Comparison of ENCODE assay signal across 13 cellular contexts in the genomic region with DNA sequence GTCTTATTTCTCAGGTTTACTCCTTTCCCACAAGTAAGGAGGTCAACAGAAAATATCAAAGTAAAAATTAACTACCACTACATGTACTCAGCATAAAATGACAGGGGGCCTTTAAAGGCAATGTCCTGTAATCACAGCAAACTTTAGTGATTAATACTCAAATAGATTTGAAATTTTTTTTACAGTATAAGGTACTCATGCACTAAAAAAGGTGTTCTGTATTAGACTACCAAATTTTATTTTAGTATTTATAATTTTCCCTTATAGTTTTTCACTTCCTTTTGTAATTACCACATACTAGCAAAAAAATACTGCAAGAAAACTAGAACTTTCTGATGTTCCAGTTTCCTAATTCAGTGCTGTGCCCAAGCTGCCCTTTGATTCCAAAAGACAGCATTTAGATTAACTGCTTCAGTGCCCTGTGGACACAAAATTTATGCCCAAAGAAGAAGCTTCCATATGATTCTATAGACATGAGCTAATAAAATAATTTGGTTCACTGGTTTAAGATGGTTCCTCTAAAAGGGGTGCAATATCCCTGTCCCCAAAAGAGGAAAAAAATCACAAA.
DNase-seq lines count a peak whose midpoint lies in the region; ATAC-seq and TF ChIP-seq lines count a peak whose summit lies in the region.
"Had no signal": no experiment of that assay in that cellular context is flagged by ENCODE, and none has a peak within 500 bp of the region (broad histone marks: within the 10 kb centered on the region; RNA-seq: fewer than 3 reads in every experiment).

No MANE protein-coding gene starts in this region.

- no peak overlapping the region for H3K9ac ChIP-seq in SK-N-SH

- no peaks in the 10 kb centered on the region for H3K27me3 ChIP-seq in SK-N-SH (ENCODE audit: insufficient read depth)
- H3K27me3 ChIP-seq: body of pancreas had no signal

- no peak overlapping the region; a peak in 1 of 4 replicates for H3K27ac ChIP-seq in SK-N-SH (ENCODE audit: low read depth in 2 of 2, low read length in 1 of 2)

- ATAC-seq in activated CD8-positive, alpha-beta T cell treated with anti-CD3 and anti-CD28 coated beads, Interleukin-2, amount 10 ng/mL, durations not matched to agents 7 days and 5 days, result no peak
- no peak for ATAC-seq in stimulated activated naive CD8-positive, alpha-beta T cell treated with anti-CD3 and anti-CD28 coated beads, Interleukin-15, amount 100 ng/mL, for 72 hours
- ATAC-seq in GM21529 (IDR thresholded peaks at IDR 0.05; ENCODE audit: unreplicated experiment), result no peak
- ATAC-seq in HG02678 (IDR thresholded peaks at IDR 0.05; ENCODE audit: unreplicated experiment), result no peak

- H3K4me3 Mint-ChIP-seq in activated naive CD4-positive, alpha-beta T cell treated with anti-CD3 and anti-CD28 coated beads, Interleukin-2, amount 10 ng/mL, durations not matched to agents 7 days and 5 days, result peak overlapping the region; percentile 75
- peak overlapping the region; percentile 65 for H3K4me3 Mint-ChIP-seq in activated CD8-positive, alpha-beta T cell treated with anti-CD3 and anti-CD28 coated beads, Interleukin-2, amount 10 ng/mL, durations not matched to agents 7 days and 5 days
- peak overlapping the region; percentile 67 to 85 (median 70) for H3K4me3 Mint-ChIP-seq in immature natural killer cell
- H3K4me3 Mint-ChIP-seq in stimulated activated naive CD8-positive, alpha-beta T cell treated with anti-CD3 and anti-CD28 coated beads, Interleukin-15, amount 100 ng/mL, for 72 hours, result peak overlapping the region; percentile 72 to 80

- peaks cover 11 to 12% of the 10 kb centered on the region in 2 experiments; a peak in 3 of 4 replicates for H3K4me1 ChIP-seq in SK-N-SH (ENCODE audit: control insufficient read depth in 1 of 2, insufficient read depth in 2 of 2, low read depth in 1 of 2, low read length in 1 of 2)
- H3K4me1 ChIP-seq: body of pancreas had no signal

- no peaks in the 10 kb centered on the region for H3K27me3 Mint-ChIP-seq in activated naive CD4-positive, alpha-beta T cell treated with anti-CD3 and anti-CD28 coated beads, Interleukin-2, amount 10 ng/mL, durations not matched to agents 7 days and 5 days
- no peaks in the 10 kb centered on the region for H3K27me3 Mint-ChIP-seq in activated CD8-positive, alpha-beta T cell treated with anti-CD3 and anti-CD28 coated beads, Interleukin-2, amount 10 ng/mL, durations not matched to agents 7 days and 5 days (ENCODE audit: low read depth)
- H3K27me3 Mint-ChIP-seq in immature natural killer cell (ENCODE audit: low read depth in 3 of 3), result peaks cover 0 to 2% (median 0%) of the 10 kb centered on the region in 3 donors
- no peaks in the 10 kb centered on the region for H3K27me3 Mint-ChIP-seq in stimulated activated naive CD8-positive, alpha-beta T cell treated with anti-CD3 and anti-CD28 coated beads, Interleukin-15, amount 100 ng/mL, for 72 hours

- H3K36me3 Mint-ChIP-seq in activated naive CD4-positive, alpha-beta T cell treated with anti-CD3 and anti-CD28 coated beads, Interleukin-2, amount 10 ng/mL, durations not matched to agents 7 days and 5 days, result peaks cover 46% of the 10 kb centered on the region
- peaks cover 44% of the 10 kb centered on the region for H3K36me3 Mint-ChIP-seq in activated CD8-positive, alpha-beta T cell treated with anti-CD3 and anti-CD28 coated beads, Interleukin-2, amount 10 ng/mL, durations not matched to agents 7 days and 5 days (ENCODE audit: low read depth)
- H3K36me3 Mint-ChIP-seq in immature natural killer cell, result peaks cover 0 to 8% (median 7%) of the 10 kb centered on the region in 3 donors

- DNase-seq in activated naive CD4-positive, alpha-beta T cell treated with anti-CD3 and anti-CD28 coated beads, Interleukin-2, amount 10 ng/mL, durations not matched to agents 7 days and 5 days, result no peak
- no peak for DNase-seq in activated naive CD4-positive, alpha-beta T cell (lab: John Stamatoyannopoulos, UW)
- no peak for DNase-seq in activated CD8-positive, alpha-beta T cell treated with anti-CD3 and anti-CD28 coated beads, Interleukin-2, amount 10 ng/mL, durations not matched to agents 7 days and 5 days
- DNase-seq in immature natural killer cell, result no peak
- DNase-seq in stimulated activated naive CD8-positive, alpha-beta T cell treated with anti-CD3 and anti-CD28 coated beads, Interleukin-15, amount 100 ng/mL, for 72 hours, result no peak
- DNase-seq in SK-N-SH, result no peak
- DNase-seq: GDM1, NCI-H1048, NCI-H526 treated with DMSO at 0.1 percent for 48 hours, SIG-M5 had no signal

- peaks cover 0 to 3% of the 10 kb centered on the region in 2 experiments for H3K36me3 ChIP-seq in SK-N-SH (replicated peaks in 1 of 2; ENCODE audit: control insufficient read depth in 1 of 2, insufficient read depth in 2 of 2, low read length in 1 of 2)

- H3F3A ChIP-seq in SK-N-SH (replicated peaks; ENCODE audit: insufficient read depth), result no peaks in the 10 kb centered on the region

- peaks cover 12% of the 10 kb centered on the region for H3K9me3 Mint-ChIP-seq in activated naive CD4-positive, alpha-beta T cell treated with anti-CD3 and anti-CD28 coated beads, Interleukin-2, amount 10 ng/mL, durations not matched to agents 7 days and 5 days
- peaks cover 10% of the 10 kb centered on the region for H3K9me3 Mint-ChIP-seq in activated CD8-positive, alpha-beta T cell treated with anti-CD3 and anti-CD28 coated beads, Interleukin-2, amount 10 ng/mL, durations not matched to agents 7 days and 5 days (ENCODE audit: insufficient read depth)
- H3K9me3 Mint-ChIP-seq in immature natural killer cell, result no peaks in the 10 kb centered on the region
- no peaks in the 10 kb centered on the region for H3K9me3 Mint-ChIP-seq in stimulated activated naive CD8-positive, alpha-beta T cell treated with anti-CD3 and anti-CD28 coated beads, Interleukin-15, amount 100 ng/mL, for 72 hours

- H3K9me2 ChIP-seq in SK-N-SH, result no peaks in the 10 kb centered on the region

- peak overlapping the region; percentile 91 for H3K27ac Mint-ChIP-seq in activated naive CD4-positive, alpha-beta T cell treated with anti-CD3 and anti-CD28 coated beads, Interleukin-2, amount 10 ng/mL, durations not matched to agents 7 days and 5 days
- H3K27ac Mint-ChIP-seq in activated CD8-positive, alpha-beta T cell treated with anti-CD3 and anti-CD28 coated beads, Interleukin-2, amount 10 ng/mL, durations not matched to agents 7 days and 5 days, result peak overlapping the region; percentile 90
- peak overlapping the region; percentile 71 to 93 (median 86) for H3K27ac Mint-ChIP-seq in immature natural killer cell
- H3K27ac Mint-ChIP-seq in stimulated activated naive CD8-positive, alpha-beta T cell treated with anti-CD3 and anti-CD28 coated beads, Interleukin-15, amount 100 ng/mL, for 72 hours, result peak overlapping the region; percentile 71 to 91

- TF ChIP-seq CTCF in SK-N-SH (IDR thresholded peaks at IDR 0.05), result no peak

- no peak for TF ChIP-seq EP300 in SK-N-SH (IDR thresholded peaks at IDR 0.05; ENCODE audit: borderline replicate concordance in 1 of 2, low read depth in 1 of 2, low read length in 1 of 2)

- H2AFZ ChIP-seq in SK-N-SH (ENCODE audit: low read depth), result no peak overlapping the region

- no peak for TF ChIP-seq RAD21 in SK-N-SH (IDR thresholded peaks at IDR 0.05; ENCODE audit: low read length)

- peaks cover 33% of the 10 kb centered on the region for H3K79me2 ChIP-seq in SK-N-SH (ENCODE audit: insufficient read depth)

- no peak overlapping the region for H3K4me2 ChIP-seq in SK-N-SH

- H3K9me3 ChIP-seq in SK-N-SH, result no peaks in the 10 kb centered on the region
- H3K9me3 ChIP-seq: body of pancreas had no signal

- CTCF ChIA-PET in activated naive CD4-positive, alpha-beta T cell treated with anti-CD3 and anti-CD28 coated beads, Interleukin-2, amount 10 ng/mL, durations not matched to agents 7 days and 5 days (lab: Charles Lee), result interaction anchor here (2.6 kb wide), 1 partner anchor 224 kb away, joined by 20 read pairs; no protein-coding TSS in a partner anchor
- CTCF ChIA-PET in activated CD8-positive, alpha-beta T cell treated with anti-CD3 and anti-CD28 coated beads, Interleukin-2, amount 10 ng/mL, durations not matched to agents 7 days and 5 days (lab: Charles Lee), result interaction anchor here (1.6 to 2.5 kb wide), 3 partner anchors 27 to 224 kb away, joined by 5 to 29 read pairs (median 5); no protein-coding TSS in a partner anchor
- CTCF ChIA-PET in SK-N-SH (lab: Yijun Ruan, JAX), result no interaction called here

- H3K4me3 ChIP-seq in SK-N-SH (ENCODE audit: low read depth in 2 of 2, low read length in 1 of 2), result no peak overlapping the region
- H3K4me3 ChIP-seq: body of pancreas had no signal

- peaks cover 89% of the 10 kb centered on the region for H3K4me1 Mint-ChIP-seq in activated naive CD4-positive, alpha-beta T cell treated with anti-CD3 and anti-CD28 coated beads, Interleukin-2, amount 10 ng/mL, durations not matched to agents 7 days and 5 days
- peaks cover 83% of the 10 kb centered on the region for H3K4me1 Mint-ChIP-seq in activated CD8-positive, alpha-beta T cell treated with anti-CD3 and anti-CD28 coated beads, Interleukin-2, amount 10 ng/mL, durations not matched to agents 7 days and 5 days (ENCODE audit: low read depth)
- H3K4me1 Mint-ChIP-seq in immature natural killer cell, result peaks cover 84 to 93% of the 10 kb centered on the region in 2 donors
- H3K4me1 Mint-ChIP-seq in stimulated activated naive CD8-positive, alpha-beta T cell treated with anti-CD3 and anti-CD28 coated beads, Interleukin-15, amount 100 ng/mL, for 72 hours, result peaks cover 81% of the 10 kb centered on the region

- H4K20me1 ChIP-seq in SK-N-SH (ENCODE audit: insufficient read depth), result no peaks in the 10 kb centered on the region

- POLR2A ChIA-PET in activated CD8-positive, alpha-beta T cell treated with anti-CD3 and anti-CD28 coated beads, Interleukin-2, amount 10 ng/mL, durations not matched to agents 7 days and 5 days (lab: Charles Lee), result interaction anchor here (1.0 kb wide), 1 partner anchor 22 kb away, joined by 3 read pairs; no protein-coding TSS in a partner anchor
- POLR2A ChIA-PET in SK-N-SH (lab: Yijun Ruan, JAX), result no interaction called here

TF ChIP-seq in SK-N-SH, 30 proteins besides CTCF, POLR2A, EP300 and RAD21 (continues in another document):
- TF ChIP-seq GATA2 (CRISPR knock-in tag; IDR thresholded peaks at IDR 0.05), result no peak
- TF ChIP-seq EZH2phosphoT487 (IDR thresholded peaks at IDR 0.05; ENCODE audit: borderline replicate concordance, low read depth), result no peak
